ENCODE assay signal across 18 cellular contexts in genomic region chr18:68376931-68377330, GRCh38.
A peak's percentile ranks its signal among the peaks of the same experiment; 100 is the strongest.
DNase-seq lines count a peak whose midpoint lies in the region; ATAC-seq and TF ChIP-seq lines count a peak whose summit lies in the region.
"Had no signal": no experiment of that assay in that cellular context is flagged by ENCODE, and none has a peak within 500 bp of the region (broad histone marks: within the 10 kb centered on the region; RNA-seq: fewer than 3 reads in every experiment).

No MANE protein-coding gene starts in this region.

- no peak overlapping the region for H3K4ac ChIP-seq in IMR-90 (ENCODE audit: low read depth, low read length)

- BruUV-seq in IMR-90 (replicated peaks; lab: Mats Ljungman, UMichigan): no TSS peak

- H3K27ac ChIP-seq in ACC112 (ENCODE audit: low read depth, low read length) (no peak overlapping the region), IMR-90 (ENCODE audit: insufficient read depth, low read length) (no peak overlapping the region), transverse colon (no peak overlapping the region)
- H3K27ac ChIP-seq: C4-2B, HL-60 had no signal

- no peak overlapping the region for H2BK15ac ChIP-seq in IMR-90 (ENCODE audit: low read depth, low read length)

- POLR2A ChIA-PET in IMR-90 (lab: Charles Lee; ENCODE audit: unreplicated experiment): no interaction called here

- no peak overlapping the region for H2AK9ac ChIP-seq in IMR-90 (replicated peaks; ENCODE audit: low read depth, low read length, poor library complexity)

- H3K14ac ChIP-seq in IMR-90 (replicated peaks; ENCODE audit: low read depth, low read length): no peak overlapping the region

- H4K91ac ChIP-seq in IMR-90 (ENCODE audit: insufficient read depth, low read depth, low read length): no peak overlapping the region

- H2AK5ac ChIP-seq in IMR-90 (ENCODE audit: low read depth, low read length): no peak overlapping the region

- H3K9me1 ChIP-seq in IMR-90 (ENCODE audit: insufficient read depth, low read length): no peaks in the 10 kb centered on the region

- TF ChIP-seq POLR2A in IMR-90 (IDR thresholded peaks at IDR 0.05; ENCODE audit: low read depth, low read length): no peak
- no peak for TF ChIP-seq POLR2A in transverse colon (IDR thresholded peaks at IDR 0.05)

- dilution Hi-C loops in IMR-90 (cut with HindIII; ENCODE audit: low sequenced_read_pairs, unreplicated experiment): no loop called here

- H4K20me1 ChIP-seq in IMR-90 (ENCODE audit: insufficient read depth, low read length): no peaks in the 10 kb centered on the region

- H3K9me3 ChIP-seq in IMR-90 (ENCODE audit: control insufficient read depth, insufficient read depth, low read length) (no peaks in the 10 kb centered on the region), transverse colon (no peaks in the 10 kb centered on the region)
- H3K9me3 ChIP-seq: BE2C had no signal

- H3K27me3 ChIP-seq in ACC112 (ENCODE audit: insufficient read depth, low read length): no peaks in the 10 kb centered on the region
- no peaks in the 10 kb centered on the region for H3K27me3 ChIP-seq in IMR-90 (ENCODE audit: control insufficient read depth, insufficient read depth, low read length)
- H3K27me3 ChIP-seq in transverse colon: no peaks in the 10 kb centered on the region
- H3K27me3 ChIP-seq: BE2C had no signal

- H3K36me3 ChIP-seq in ACC112 (ENCODE audit: insufficient read depth, low read length) (no peaks in the 10 kb centered on the region), IMR-90 (ENCODE audit: control insufficient read depth, insufficient read depth, low read length) (no peaks in the 10 kb centered on the region), transverse colon (no peaks in the 10 kb centered on the region)
- H3K36me3 ChIP-seq: BE2C had no signal

- ATAC-seq in IMR-90 (ENCODE audit: low read depth): no peak

- no peak overlapping the region for H2BK20ac ChIP-seq in IMR-90 (ENCODE audit: low read depth, low read length)

- in situ Hi-C loops in IMR-90 (cut with MboI; ENCODE audit: low sequenced_read_pairs) (no loop called here), transverse colon (cut with MboI; ENCODE audit: low pct_ligation_motif_present in 1 of 4, low pct_unique_long_range_greater_than_20kb in 1 of 4, low sequenced_read_pairs in 3 of 4) (no loop called here)

- H3K23ac ChIP-seq in IMR-90 (ENCODE audit: low read depth, low read length): no peak overlapping the region

- H3K4me1 ChIP-seq in ACC112 (ENCODE audit: control insufficient read depth, insufficient read depth, low read length, unreplicated experiment) (peaks cover 3% of the 10 kb centered on the region), IMR-90 (ENCODE audit: control insufficient read depth, insufficient read depth, low read length) (no peaks in the 10 kb centered on the region), transverse colon (no peaks in the 10 kb centered on the region)
- H3K4me1 ChIP-seq: BE2C had no signal

- no peak overlapping the region for H3K4me3 ChIP-seq in ACC112 (ENCODE audit: low read depth, low read length)
- H3K4me3 ChIP-seq in IMR-90 (ENCODE audit: insufficient read depth, low read depth, low read length): no peak overlapping the region
- H3K4me3 ChIP-seq in fibroblast of the aortic adventitia (ENCODE audit: low read depth, low read length): no peak overlapping the region
- H3K4me3 ChIP-seq in transverse colon: no peak overlapping the region

- TF ChIP-seq EP300 in transverse colon (IDR thresholded peaks at IDR 0.05; ENCODE audit: low read depth): no peak

- H3K18ac ChIP-seq in IMR-90 (ENCODE audit: low read depth, low read length): no peak overlapping the region

- H3K56ac ChIP-seq in IMR-90 (ENCODE audit: extremely low read depth, insufficient read depth, low read length): no peak overlapping the region

- no peak overlapping the region for H4K5ac ChIP-seq in IMR-90 (ENCODE audit: low read depth, low read length)

- DNase-seq in IMR-90: no peak
- peak; percentile 30 for DNase-seq in dedifferentiated amniotic fluid mesenchymal stem cell (ENCODE audit: extremely low spot score)
- peak; percentile 53 for DNase-seq in fibroblast of the aortic adventitia (ENCODE audit: low read depth)
- DNase-seq in NCI-H446 treated with DMSO at 0.1 percent for 48 hours (lab: John Stamatoyannopoulos, UW): no peak
- DNase-seq in DMS79 treated with DMSO at 0.1 percent for 48 hours (lab: John Stamatoyannopoulos, UW): no peak
- no peak for DNase-seq in transverse colon
- DNase-seq in GM03348 (ENCODE audit: low spot score): no peak
- DNase-seq: ACHN; BE2C; CD4-positive, alpha-beta memory T cell; DMS79; EL; HCEC 1CT; HFFc6; KG1 had no signal

- intact Hi-C loops in IMR-90 (cut with micrococcal nuclease) (no loop called here), transverse colon (cut with DNase I; ENCODE audit: low total_unique reads) (no loop called here)

- H3K79me2 ChIP-seq in ACC112 (ENCODE audit: control insufficient read depth, insufficient read depth, low read length, unreplicated experiment): no peaks in the 10 kb centered on the region

- H2BK5ac ChIP-seq in IMR-90 (ENCODE audit: low read depth, low read length, poor library complexity, severe bottlenecking): no peak overlapping the region

- no peak overlapping the region for H3K9ac ChIP-seq in IMR-90 (ENCODE audit: low read depth, low read length)

- CTCF ChIA-PET in IMR-90 (lab: Yijun Ruan, JAX): no interaction called here

- H2AFZ ChIP-seq in ACC112 (ENCODE audit: low read length, unreplicated experiment): peak overlapping the region; percentile 17
- H2AFZ ChIP-seq in IMR-90 (replicated peaks; ENCODE audit: low read length, poor library complexity): no peak overlapping the region

- no peak for TF ChIP-seq RAD21 in IMR-90 (IDR thresholded peaks at IDR 0.05; ENCODE audit: low read length)

- TF ChIP-seq CTCF in IMR-90 (conservative IDR thresholded peaks at IDR 0.05; ENCODE audit: low read depth, low read length) (no peak), fibroblast of the aortic adventitia (IDR thresholded peaks at IDR 0.05; ENCODE audit: insufficient read depth, low read length) (no peak), transverse colon (IDR thresholded peaks at IDR 0.05) (no peak)

- H3K79me1 ChIP-seq in IMR-90 (ENCODE audit: low read depth in 1 of 2, low read length in 2 of 2): no peaks in the 10 kb centered on the region

- no peak overlapping the region for H3K4me2 ChIP-seq in IMR-90 (ENCODE audit: low read depth, low read length)

- H2BK120ac ChIP-seq in IMR-90 (ENCODE audit: low read depth, low read length): no peak overlapping the region

- no peak overlapping the region for H4K8ac ChIP-seq in IMR-90 (ENCODE audit: low read depth in 2 of 2, low read length in 2 of 2)

TF ChIP-seq in IMR-90, 13 proteins besides CTCF, POLR2A, EP300 and RAD21:
- TF ChIP-seq MAZ (IDR thresholded peaks at IDR 0.05; ENCODE audit: borderline replicate concordance, low read depth, low read length): no peak
- peak; percentile 84 for TF ChIP-seq MAFK (IDR thresholded peaks at IDR 0.05; ENCODE audit: low read depth, low read length)
TF ChIP-seq in IMR-90: peak in this region for 1.

Comparison
In these comparisons a context has a peak if more than half of its experiments do, and no peak if none do; other contexts are left out.
1. DNase-seq: peak in dedifferentiated amniotic fluid mesenchymal stem cell (single experiment) and fibroblast of the aortic adventitia (single experiment); none in IMR-90 (single experiment), NCI-H446 treated with DMSO at 0.1 percent for 48 hours (single experiment), DMS79 treated with DMSO at 0.1 percent for 48 hours (single experiment), transverse colon (single experiment) and GM03348 (single experiment).